1 cellular context compared by ENCODE assay signal in genomic region chr11:32039149-32039548, GRCh38.
TF ChIP-seq lines count a peak whose summit lies in the region.

No MANE protein-coding gene starts in this region.

TF ChIP-seq in GM12878, 131 proteins besides CTCF, POLR2A, EP300 and RAD21 (continued from another document):
- TF ChIP-seq, protein P1, sequence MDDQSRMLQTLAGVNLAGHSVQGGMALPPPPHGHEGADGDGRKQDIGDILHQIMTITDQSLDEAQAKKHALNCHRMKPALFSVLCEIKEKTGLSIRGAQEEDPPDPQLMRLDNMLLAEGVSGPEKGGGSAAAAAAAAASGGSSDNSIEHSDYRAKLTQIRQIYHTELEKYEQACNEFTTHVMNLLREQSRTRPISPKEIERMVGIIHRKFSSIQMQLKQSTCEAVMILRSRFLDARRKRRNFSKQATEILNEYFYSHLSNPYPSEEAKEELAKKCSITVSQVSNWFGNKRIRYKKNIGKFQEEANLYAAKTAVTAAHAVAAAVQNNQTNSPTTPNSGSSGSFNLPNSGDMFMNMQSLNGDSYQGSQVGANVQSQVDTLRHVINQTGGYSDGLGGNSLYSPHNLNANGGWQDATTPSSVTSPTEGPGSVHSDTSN (IDR thresholded peaks at IDR 0.05; ENCODE audit: insufficient replicate concordance, low read depth, low read length), result peak; percentile 28
